ENCODE assay signal across 28 cellular contexts in genomic region chr12:77300815-77301214, GRCh38.
"Had no signal": no experiment of that assay in that cellular context is flagged by ENCODE, and none has a peak within 500 bp of the region (broad histone marks: within the 10 kb centered on the region; RNA-seq: fewer than 3 reads in every experiment).

No MANE protein-coding gene starts in this region.

- H3K36me3 ChIP-seq: adrenal gland, left lung, lower lobe of right lung, right lobe of liver, thoracic aorta had no signal

- H3K9me3 ChIP-seq: adrenal gland, left lung, lower lobe of right lung, right lobe of liver, thoracic aorta had no signal

- H3K27me3 ChIP-seq: adrenal gland, left lung, right lobe of liver had no signal

- ATAC-seq: left lung; lower lobe of right lung; natural killer cell treated with Interleukin-12 subunit alpha and Interleukin-12 subunit beta and Interleukin-15 and Interleukin-18, amount 100 ng/mL, for 72 hours; stimulated activated effector memory CD8-positive, alpha-beta T cell treated with anti-CD3 and anti-CD28 coated beads, Interleukin-12 subunit alpha, Interleukin-12 subunit beta, amount 100 ng/mL, for 72 hours had no signal

- H3K4me1 Mint-ChIP-seq: immature natural killer cell; stimulated activated effector memory CD8-positive, alpha-beta T cell treated with anti-CD3 and anti-CD28 coated beads, Interleukin-12 subunit alpha, Interleukin-12 subunit beta, amount 100 ng/mL, for 72 hours had no signal

- H3K4me3 Mint-ChIP-seq: activated naive CD8-positive, alpha-beta T cell; brain; dendritic cell treated with granulocyte-macrophage colony-stimulating factor and Interleukin-4, amounts not matched to agents 40 ng/mL and 50 ng/mL, for 4 days; immature natural killer cell; natural killer cell treated with Interleukin-12 subunit alpha and Interleukin-12 subunit beta and Interleukin-15 and Interleukin-18, amount 100 ng/mL, for 72 hours; stimulated activated effector memory CD8-positive, alpha-beta T cell treated with anti-CD3 and anti-CD28 coated beads, Interleukin-12 subunit alpha, Interleukin-12 subunit beta, amount 100 ng/mL, for 72 hours; stimulated activated naive CD8-positive, alpha-beta T cell treated with anti-CD3 and anti-CD28 coated beads, Interleukin-15, Interleukin-2, amounts not matched to agents 100 ng/mL and 50 ng/mL, for 24 hours; T-helper 2 cell treated with Interferon-gamma antibody and Interleukin-4, amounts not matched to agents 5 μg/mL and 100 μg/mL, for 36 hours had no signal

- DNase-seq: activated CD4-positive, alpha-beta T cell treated with anti-CD3 and anti-CD28 coated beads for 4 hours; activated CD4-positive, alpha-beta T cell treated with anti-CD3 and anti-CD28 coated beads, Interleukin-2, amount 50 U/mL, for 4 hours; activated effector memory CD4-positive, alpha-beta T cell treated with Interleukin-2 at 50 U/mL for 16 hours; activated naive CD4-positive, alpha-beta T cell treated with Interleukin-2 at 50 U/mL for 16 hours; activated T-cell treated with anti-CD3 and anti-CD28 coated beads for 4 hours; adrenal gland; aorta; caudate nucleus; effector CD4-positive, alpha-beta T cell; head of caudate nucleus; hypothalamus; immature natural killer cell; left lung; lower lobe of right lung; mesendoderm; right lobe of liver; stimulated activated CD4-positive, alpha-beta T cell treated with anti-CD3 and anti-CD28 coated beads, Interleukin-4, amount 100 ng/mL, for 24 hours; T-helper 1 cell had no signal

- H3K27ac ChIP-seq: adrenal gland, left lung, lower lobe of right lung, right lobe of liver, thoracic aorta had no signal

- H3K4me1 ChIP-seq: adrenal gland, left lung, lower lobe of right lung, right lobe of liver had no signal

- H3K27me3 Mint-ChIP-seq: brain; dendritic cell treated with granulocyte-macrophage colony-stimulating factor and Interleukin-4, amounts not matched to agents 40 ng/mL and 50 ng/mL, for 4 days; natural killer cell treated with Interleukin-12 subunit alpha and Interleukin-12 subunit beta and Interleukin-15 and Interleukin-18, amount 100 ng/mL, for 72 hours; stimulated activated naive CD8-positive, alpha-beta T cell treated with anti-CD3 and anti-CD28 coated beads, Interleukin-15, Interleukin-2, amounts not matched to agents 100 ng/mL and 50 ng/mL, for 24 hours had no signal

- FAIRE-seq: urothelium cell line had no signal

- H3K36me3 Mint-ChIP-seq: activated naive CD8-positive, alpha-beta T cell; brain; immature natural killer cell; natural killer cell treated with Interleukin-12 subunit alpha and Interleukin-12 subunit beta and Interleukin-15 and Interleukin-18, amount 100 ng/mL, for 72 hours; stimulated activated effector memory CD8-positive, alpha-beta T cell treated with anti-CD3 and anti-CD28 coated beads, Interleukin-12 subunit alpha, Interleukin-12 subunit beta, amount 100 ng/mL, for 72 hours had no signal

- H3K27ac Mint-ChIP-seq: activated naive CD8-positive, alpha-beta T cell; dendritic cell treated with granulocyte-macrophage colony-stimulating factor and Interleukin-4, amounts not matched to agents 40 ng/mL and 50 ng/mL, for 4 days; immature natural killer cell; natural killer cell treated with Interleukin-12 subunit alpha and Interleukin-12 subunit beta and Interleukin-15 and Interleukin-18, amount 100 ng/mL, for 72 hours; stimulated activated effector memory CD8-positive, alpha-beta T cell treated with anti-CD3 and anti-CD28 coated beads, Interleukin-12 subunit alpha, Interleukin-12 subunit beta, amount 100 ng/mL, for 72 hours; stimulated activated naive CD8-positive, alpha-beta T cell treated with anti-CD3 and anti-CD28 coated beads, Interleukin-15, Interleukin-2, amounts not matched to agents 100 ng/mL and 50 ng/mL, for 24 hours; T-helper 2 cell treated with Interferon-gamma antibody and Interleukin-4, amounts not matched to agents 5 μg/mL and 100 μg/mL, for 36 hours had no signal

- H3K9me3 Mint-ChIP-seq: dendritic cell treated with granulocyte-macrophage colony-stimulating factor and Interleukin-4, amounts not matched to agents 40 ng/mL and 50 ng/mL, for 4 days; stimulated activated naive CD8-positive, alpha-beta T cell treated with anti-CD3 and anti-CD28 coated beads, Interleukin-15, Interleukin-2, amounts not matched to agents 100 ng/mL and 50 ng/mL, for 24 hours; T-helper 2 cell treated with Interferon-gamma antibody and Interleukin-4, amounts not matched to agents 5 μg/mL and 100 μg/mL, for 36 hours had no signal

- H3K4me3 ChIP-seq: adrenal gland, left lung, lower lobe of right lung, right lobe of liver, skin epidermis, thoracic aorta had no signal
